In the genomic region with DNA sequence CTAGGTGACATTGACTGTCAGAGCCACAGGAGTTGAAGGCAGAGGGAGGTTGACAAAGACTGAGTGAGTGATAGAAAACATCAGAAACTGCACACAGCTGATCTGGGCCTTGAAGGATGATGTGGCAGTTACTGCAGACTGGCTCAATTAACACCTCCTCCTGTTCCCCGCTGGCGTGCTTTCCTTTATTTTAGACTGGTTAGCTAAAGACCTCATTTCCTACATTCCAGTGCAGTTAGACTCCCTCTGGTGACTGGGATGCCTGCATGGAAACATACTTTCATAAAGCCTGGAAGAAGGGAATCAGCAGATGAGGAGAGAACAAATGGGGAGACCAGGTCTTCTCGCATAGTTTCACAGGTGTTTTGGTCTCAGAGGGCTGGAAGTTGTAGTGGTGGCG, we compare ENCODE assay signal across 1 cellular context.
TF ChIP-seq lines count a peak whose summit lies in the region.

No MANE protein-coding gene starts in this region.

TF ChIP-seq in GM23338, 12 proteins besides CTCF, POLR2A, EP300 and RAD21 (continued from another document):
- TF ChIP-seq, protein P1, sequence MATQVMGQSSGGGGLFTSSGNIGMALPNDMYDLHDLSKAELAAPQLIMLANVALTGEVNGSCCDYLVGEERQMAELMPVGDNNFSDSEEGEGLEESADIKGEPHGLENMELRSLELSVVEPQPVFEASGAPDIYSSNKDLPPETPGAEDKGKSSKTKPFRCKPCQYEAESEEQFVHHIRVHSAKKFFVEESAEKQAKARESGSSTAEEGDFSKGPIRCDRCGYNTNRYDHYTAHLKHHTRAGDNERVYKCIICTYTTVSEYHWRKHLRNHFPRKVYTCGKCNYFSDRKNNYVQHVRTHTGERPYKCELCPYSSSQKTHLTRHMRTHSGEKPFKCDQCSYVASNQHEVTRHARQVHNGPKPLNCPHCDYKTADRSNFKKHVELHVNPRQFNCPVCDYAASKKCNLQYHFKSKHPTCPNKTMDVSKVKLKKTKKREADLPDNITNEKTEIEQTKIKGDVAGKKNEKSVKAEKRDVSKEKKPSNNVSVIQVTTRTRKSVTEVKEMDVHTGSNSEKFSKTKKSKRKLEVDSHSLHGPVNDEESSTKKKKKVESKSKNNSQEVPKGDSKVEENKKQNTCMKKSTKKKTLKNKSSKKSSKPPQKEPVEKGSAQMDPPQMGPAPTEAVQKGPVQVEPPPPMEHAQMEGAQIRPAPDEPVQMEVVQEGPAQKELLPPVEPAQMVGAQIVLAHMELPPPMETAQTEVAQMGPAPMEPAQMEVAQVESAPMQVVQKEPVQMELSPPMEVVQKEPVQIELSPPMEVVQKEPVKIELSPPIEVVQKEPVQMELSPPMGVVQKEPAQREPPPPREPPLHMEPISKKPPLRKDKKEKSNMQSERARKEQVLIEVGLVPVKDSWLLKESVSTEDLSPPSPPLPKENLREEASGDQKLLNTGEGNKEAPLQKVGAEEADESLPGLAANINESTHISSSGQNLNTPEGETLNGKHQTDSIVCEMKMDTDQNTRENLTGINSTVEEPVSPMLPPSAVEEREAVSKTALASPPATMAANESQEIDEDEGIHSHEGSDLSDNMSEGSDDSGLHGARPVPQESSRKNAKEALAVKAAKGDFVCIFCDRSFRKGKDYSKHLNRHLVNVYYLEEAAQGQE (IDR thresholded peaks at IDR 0.05; ENCODE audit: unreplicated experiment) = no peak
- TF ChIP-seq, protein P2, sequence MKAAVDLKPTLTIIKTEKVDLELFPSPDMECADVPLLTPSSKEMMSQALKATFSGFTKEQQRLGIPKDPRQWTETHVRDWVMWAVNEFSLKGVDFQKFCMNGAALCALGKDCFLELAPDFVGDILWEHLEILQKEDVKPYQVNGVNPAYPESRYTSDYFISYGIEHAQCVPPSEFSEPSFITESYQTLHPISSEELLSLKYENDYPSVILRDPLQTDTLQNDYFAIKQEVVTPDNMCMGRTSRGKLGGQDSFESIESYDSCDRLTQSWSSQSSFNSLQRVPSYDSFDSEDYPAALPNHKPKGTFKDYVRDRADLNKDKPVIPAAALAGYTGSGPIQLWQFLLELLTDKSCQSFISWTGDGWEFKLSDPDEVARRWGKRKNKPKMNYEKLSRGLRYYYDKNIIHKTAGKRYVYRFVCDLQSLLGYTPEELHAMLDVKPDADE (IDR thresholded peaks at IDR 0.05) = no peak
- no peak for TF ChIP-seq POLR2AphosphoS5 (IDR thresholded peaks at IDR 0.05; ENCODE audit: low read depth)
